In the genomic region with DNA sequence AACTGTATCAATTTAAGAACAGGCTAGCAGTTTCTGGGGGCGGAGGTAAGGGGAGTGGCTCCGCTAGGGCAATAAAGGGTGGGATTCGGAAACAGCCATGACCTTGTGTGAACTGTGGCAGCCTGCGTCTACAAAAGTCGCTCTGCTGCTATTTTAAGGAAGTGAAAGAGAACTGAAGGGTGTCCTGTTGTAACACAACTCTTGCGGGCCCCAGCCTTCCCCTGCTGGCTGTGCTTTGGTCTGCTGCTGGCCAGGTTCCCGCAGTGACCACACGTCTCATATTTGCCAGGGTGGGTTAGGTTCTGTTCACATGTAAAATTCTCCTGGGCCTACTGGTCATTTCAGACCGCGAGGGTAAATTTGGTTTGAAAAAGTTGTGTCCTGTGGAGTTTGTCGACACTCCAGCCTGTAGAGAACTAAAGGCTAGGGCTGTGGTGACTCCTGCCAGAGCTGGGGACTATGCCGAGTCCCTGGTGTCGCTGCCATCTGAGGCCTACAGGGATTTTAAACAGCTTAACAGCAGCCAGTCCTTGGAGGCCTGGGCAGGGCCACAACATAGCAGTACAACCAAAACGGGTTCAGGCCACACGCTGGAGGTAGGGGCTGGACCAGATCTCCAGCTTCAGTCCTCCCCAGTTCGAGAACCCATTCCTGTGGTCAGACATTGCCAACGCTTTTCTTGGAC, we compare ENCODE assay signal across 8 cellular contexts. TPM values are rescaled to one million over a fixed set of nuclear protein-coding genes. Genes with fewer than 3 reads are reported as not detected.
DNase-seq lines count a peak whose midpoint lies in the region; ATAC-seq and TF ChIP-seq lines count a peak whose summit lies in the region.

No MANE protein-coding gene starts in this region.

- H3K27ac ChIP-seq in SK-N-MC (no peak overlapping the region), mucosa of rectum (ENCODE audit: low read depth in 2 of 2, low read length in 2 of 2) (peak overlapping the region; percentile 89 to 93), vagina (peak overlapping the region; percentile 93)

- peak overlapping the region; percentile 77 for H3K4me3 ChIP-seq in SK-N-MC
- peak overlapping the region; percentile 89 to 94 for H3K4me3 ChIP-seq in mucosa of rectum (ENCODE audit: low read length in 2 of 2)
- H3K4me3 ChIP-seq in vagina = peak overlapping the region; percentile 65 to 95

- H3K9me3 ChIP-seq in SK-N-MC (ENCODE audit: low read depth, low read length) (no peaks in the 10 kb centered on the region), mucosa of rectum (ENCODE audit: control insufficient read depth in 2 of 2, low read length in 2 of 2) (no peaks in the 10 kb centered on the region), vagina (no peaks in the 10 kb centered on the region)

- DNase-seq in AG20443 (ENCODE audit: low spot score) (peak; percentile 86), SK-N-MC (ENCODE audit: low read depth, low spot score) (no peak), epidermal melanocyte (ENCODE audit: insufficient read length, low spot score) (peak; percentile 49), vagina (ENCODE audit: extremely low spot score in 2 of 2) (no peak), cerebellar cortex (ENCODE audit: low spot score) (no peak)

- TF ChIP-seq POLR2A in vagina (IDR thresholded peaks at IDR 0.05) = no peak

- H3K36me3 ChIP-seq in SK-N-MC (ENCODE audit: insufficient read depth, low read length) (no peaks in the 10 kb centered on the region), mucosa of rectum (ENCODE audit: control insufficient read depth in 2 of 2, insufficient read depth in 2 of 2, low read length in 2 of 2) (no peaks in the 10 kb centered on the region), vagina (no peaks in the 10 kb centered on the region)

- H3K9ac ChIP-seq in SK-N-MC (ENCODE audit: insufficient read length) (no peak overlapping the region), mucosa of rectum (ENCODE audit: low read depth in 1 of 2, low read length in 2 of 2) (peak overlapping the region; percentile 75 to 84)

- H3K27me3 ChIP-seq in mucosa of rectum (ENCODE audit: control insufficient read depth in 2 of 2, insufficient read depth in 2 of 2, low read length in 2 of 2) (no peaks in the 10 kb centered on the region), vagina (no peaks in the 10 kb centered on the region)

- peaks cover 23 to 28% of the 10 kb centered on the region in 2 donors for H3K4me1 ChIP-seq in mucosa of rectum (ENCODE audit: control insufficient read depth in 2 of 2, insufficient read depth in 2 of 2, low read length in 2 of 2)
- H3K4me1 ChIP-seq in vagina = peaks cover 41% of the 10 kb centered on the region

- intact Hi-C loops in vagina (cut with DNase I) = no loop called here

- no peak for TF ChIP-seq CTCF in vagina (IDR thresholded peaks at IDR 0.05)

- ATAC-seq in GM18868 (IDR thresholded peaks at IDR 0.05; ENCODE audit: unreplicated experiment) = peak; percentile 61
- ATAC-seq in HG03060 (IDR thresholded peaks at IDR 0.05; ENCODE audit: low read depth, unreplicated experiment) = peak; percentile 83

RNA-seq across cellular contexts. Expression of gene PPFIBP2, which starts 1.1 kb away (rescaled TPM):
- 48.1 TPM for total RNA-seq in vagina

RNA-seq across cellular contexts. Expression of gene OLFML1, which starts 27.4 kb away (rescaled TPM):
- total RNA-seq in vagina = 11.5 TPM

Comparison
In these comparisons a context has a peak if more than half of its experiments do, and no peak if none do; other contexts are left out.
1. DNase-seq: peak in AG20443 (single experiment) and epidermal melanocyte (single experiment); none in SK-N-MC (single experiment), vagina (0 of 2) and cerebellar cortex (single experiment).
2. Peak in every context shown above with its lines, with median percentiles within 50 percentile points of each other: H3K4me3 ChIP-seq.